19 cellular contexts compared by ENCODE assay signal in the genomic region with DNA sequence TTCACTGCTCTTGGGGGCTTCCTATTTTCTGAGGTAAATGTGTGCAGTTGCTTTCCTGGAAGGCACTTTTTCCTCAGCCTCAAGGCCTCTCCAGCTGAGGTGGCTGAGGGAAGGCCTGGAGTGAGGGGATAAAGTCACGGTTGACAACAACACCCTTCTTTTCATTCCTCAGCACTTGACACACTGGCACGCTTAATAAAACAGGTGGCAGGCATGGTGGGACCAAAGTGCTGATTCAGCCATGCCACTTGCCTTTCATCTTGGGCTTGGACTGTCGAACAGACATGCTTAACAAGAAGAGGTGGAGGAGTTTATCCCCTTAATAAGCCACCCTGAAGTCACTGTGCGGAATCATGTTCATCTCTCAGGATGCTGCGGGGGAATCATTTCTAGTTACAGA. TPM values are rescaled to one million over a fixed set of nuclear protein-coding genes. Genes with fewer than 3 reads are reported as not detected.
DNase-seq lines count a peak whose midpoint lies in the region; ATAC-seq and TF ChIP-seq lines count a peak whose summit lies in the region.
"Had no signal": no experiment of that assay in that cellular context is flagged by ENCODE, and none has a peak within 500 bp of the region (broad histone marks: within the 10 kb centered on the region; RNA-seq: fewer than 3 reads in every experiment).

No MANE protein-coding gene starts in this region.

- H3K9ac ChIP-seq in SK-N-MC (ENCODE audit: insufficient read length): no peak overlapping the region

- H3K79me2 ChIP-seq in hepatocyte: no peaks in the 10 kb centered on the region

- no peaks in the 10 kb centered on the region for H3K27me3 ChIP-seq in A673 (replicated peaks; ENCODE audit: insufficient read depth, low read depth, low read length, poor library complexity)
- no peaks in the 10 kb centered on the region for H3K27me3 ChIP-seq in hepatocyte
- no peaks in the 10 kb centered on the region for H3K27me3 ChIP-seq in sigmoid colon

- H3K4me3 ChIP-seq in A673 (ENCODE audit: low read depth, low read length, poor library complexity, severe bottlenecking) (no peak overlapping the region), SK-N-MC (peak overlapping the region; percentile 53), hepatocyte (no peak overlapping the region), sigmoid colon (no peak overlapping the region)

- DNase-seq in A673 (ENCODE audit: low spot score): no peak
- DNase-seq in SK-N-MC (ENCODE audit: low read depth, low spot score): no peak
- no peak for DNase-seq in hepatocyte (ENCODE audit: low spot score)
- no peak for DNase-seq in sigmoid colon
- no peak for DNase-seq in OCI-M2 (lab: John Stamatoyannopoulos, UW; ENCODE audit: unreplicated experiment)
- no peak for DNase-seq in NCI-H1436 treated with DMSO at 0.1 percent for 48 hours (lab: John Stamatoyannopoulos, UW)
- no peak for DNase-seq in GM20000 (ENCODE audit: low spot score)
- DNase-seq: caudate nucleus; CD4-positive, alpha-beta T cell; DMS53; effector CD4-positive, alpha-beta T cell; H7; NCI-H1436; NCI-H345 had no signal

- TF ChIP-seq EP300 in sigmoid colon (IDR thresholded peaks at IDR 0.05): no peak

- POLR2A ChIA-PET in A673 (lab: Charles Lee; ENCODE audit: low non-redundant PET): interaction anchor here (0.5 kb wide), 1 partner anchor 1513 kb away, joined by 7 read pairs; no protein-coding TSS in a partner anchor

- no TSS peak for BruUV-seq in A673 (replicated peaks; lab: Mats Ljungman, UMichigan)

- TF ChIP-seq CTCF in A673 (conservative IDR thresholded peaks at IDR 0.05; ENCODE audit: low read depth, low read length) (no peak), hepatocyte (IDR thresholded peaks at IDR 0.05; ENCODE audit: poor library complexity) (no peak), sigmoid colon (IDR thresholded peaks at IDR 0.05) (no peak), GM20000 (IDR thresholded peaks at IDR 0.05; ENCODE audit: extremely low read depth, missing control alignments) (no peak)

- intact Hi-C loops in A673 (cut with micrococcal nuclease; ENCODE audit: unreplicated experiment): no loop called here
- intact Hi-C loops in sigmoid colon (cut with DNase I): loop anchor here (2.0 kb wide), 1 partner anchor 97 kb away; no protein-coding TSS in a partner anchor

- peaks cover 16% of the 10 kb centered on the region for H3K4me1 ChIP-seq in A673 (ENCODE audit: insufficient read depth, low read length, poor library complexity, severe bottlenecking)
- H3K4me1 ChIP-seq in hepatocyte (ENCODE audit: insufficient read depth): peaks cover 5% of the 10 kb centered on the region
- peaks cover 0 to 31% (median 27%) of the 10 kb centered on the region in 4 donors for H3K4me1 ChIP-seq in sigmoid colon

- H3K9me2 ChIP-seq in hepatocyte (replicated peaks; ENCODE audit: insufficient read depth): no peaks in the 10 kb centered on the region

- no peaks in the 10 kb centered on the region for H4K20me1 ChIP-seq in hepatocyte (ENCODE audit: insufficient read depth, poor library complexity, severe bottlenecking)

- 89% methylated on average over 5 of the region's 5 CpGs for WGBS in hepatocyte (ENCODE audit: low lambda C conversion rate, missing lambda C conversion rate)
- 93 to 95% methylated on average over 5 of the region's 5 CpGs for WGBS in sigmoid colon, 2 donors

- ATAC-seq in GM21786 (IDR thresholded peaks at IDR 0.05; ENCODE audit: unreplicated experiment): no peak
- ATAC-seq: Right ventricle myocardium inferior had no signal

- no peak overlapping the region for H2AFZ ChIP-seq in hepatocyte

- no peaks in the 10 kb centered on the region for H3K36me3 ChIP-seq in A673 (ENCODE audit: insufficient read depth, low read length, poor library complexity, severe bottlenecking)
- H3K36me3 ChIP-seq in SK-N-MC (ENCODE audit: insufficient read depth, low read length): no peaks in the 10 kb centered on the region
- no peaks in the 10 kb centered on the region for H3K36me3 ChIP-seq in hepatocyte (replicated peaks; ENCODE audit: insufficient read depth, low read depth)
- H3K36me3 ChIP-seq in sigmoid colon: no peaks in the 10 kb centered on the region

- TF ChIP-seq POLR2A in sigmoid colon (IDR thresholded peaks at IDR 0.05): no peak

- H3K9me3 ChIP-seq in A673 (ENCODE audit: low read depth, low read length, poor library complexity, severe bottlenecking): no peaks in the 10 kb centered on the region
- no peaks in the 10 kb centered on the region for H3K9me3 ChIP-seq in SK-N-MC (ENCODE audit: low read depth, low read length)
- no peaks in the 10 kb centered on the region for H3K9me3 ChIP-seq in hepatocyte (ENCODE audit: low read depth)
- no peaks in the 10 kb centered on the region for H3K9me3 ChIP-seq in sigmoid colon

- H3K27ac ChIP-seq in A673 (ENCODE audit: low read depth, low read length, poor library complexity, severe bottlenecking) (peak overlapping the region; percentile 9), SK-N-MC (peak overlapping the region; percentile 93), hepatocyte (peak overlapping the region; percentile 50), sigmoid colon (peak overlapping the region; percentile 71 to 84 (median 81))

- H3K4me2 ChIP-seq in hepatocyte: no peak overlapping the region

- CTCF ChIA-PET in A673 (lab: Charles Lee): no interaction called here

RNA-seq across cellular contexts. Expression of gene GRHL3, which starts 23.6 kb away (rescaled TPM):
- 0.20 TPM in 1 of 2 replicates, not detected in the other for total RNA-seq in A673 (2021)
- 2.4 and 2.7 TPM in 2 replicates for total RNA-seq in hepatocyte
- 6.9 and 7.9 TPM in 2 replicates for polyA plus RNA-seq in hepatocyte
- not detected for total RNA-seq in sigmoid colon
- polyA plus RNA-seq in sigmoid colon: under 1 TPM in 2 of 3 donors, not detected in 1; 0.23 to 0.63 TPM
- total RNA-seq: activated CD8-positive, alpha-beta memory T cell treated with anti-CD3 and anti-CD28 coated beads for 36 hours; CD4-positive, alpha-beta T cell; LHCN-M2; mononuclear cell; Right ventricle myocardium inferior had no signal

Comparison
In these comparisons a context has a peak if more than half of its experiments do, and no peak if none do; other contexts are left out.
1. H3K27ac ChIP-seq: peak in every context shown above with its lines; median percentile 93 in SK-N-MC; 81 in sigmoid colon; 50 in hepatocyte; 9 in A673.